37 cellular contexts compared by ENCODE assay signal in the genomic region with DNA sequence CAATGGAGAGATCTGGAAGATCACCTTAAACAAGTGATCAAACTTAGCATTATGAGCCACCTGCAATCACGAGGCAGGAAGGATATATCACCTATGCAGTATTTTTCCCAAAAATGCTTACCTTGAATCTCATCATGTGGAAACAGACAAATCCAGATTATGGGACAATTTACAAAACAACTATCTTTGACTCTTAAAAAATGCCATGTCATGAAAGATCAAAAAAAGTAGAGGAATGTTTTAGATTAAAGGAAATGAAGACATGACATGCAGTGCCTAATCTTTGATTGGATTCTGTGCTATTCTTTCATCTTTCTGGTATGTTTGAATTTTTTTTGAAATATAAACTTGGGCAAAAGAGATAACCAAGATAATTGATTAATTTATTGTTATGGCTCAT.
"Had no signal": no experiment of that assay in that cellular context is flagged by ENCODE, and none has a peak within 500 bp of the region (broad histone marks: within the 10 kb centered on the region; RNA-seq: fewer than 3 reads in every experiment).

No MANE protein-coding gene starts in this region.

- H3K9me3 Mint-ChIP-seq: activated B cell treated with CpG ODN at 0.5 μM for 24 hours; activated CD4-positive, alpha-beta memory T cell treated with anti-CD3 and anti-CD28 coated beads for 36 hours; activated CD4-positive, alpha-beta T cell treated with anti-CD3 and anti-CD28 coated beads, Interleukin-2, amount 10 ng/mL, durations not matched to agents 24 days and 14 days; activated CD8-positive, alpha-beta T cell treated with anti-CD3 and anti-CD28 coated beads for 36 hours; activated naive CD4-positive, alpha-beta T cell treated with anti-CD3 and anti-CD28 coated beads for 36 hours; activated naive CD4-positive, alpha-beta T cell treated with anti-CD3 and anti-CD28 coated beads, Interleukin-2, amount 50 U/mL, for 72 hours; activated naive CD8-positive, alpha-beta T cell treated with anti-CD3 and anti-CD28 coated beads for 36 hours; activated T-cell treated with anti-CD3 and anti-CD28 coated beads, Interleukin-2, amount 50 U/mL, for 4 hours; activated T-cell treated with anti-CD3 and anti-CD28 coated beads, Interleukin-2, amount 50 U/mL, for 72 hours; activated T-helper 1 cell treated with anti-CD3 and anti-CD28 coated beads, Interleukin-12 subunit alpha, Interleukin-12 subunit beta, Interleukin-2, Interleukin-4 antibody, amounts not matched to agents 30 ng/mL and 10 ng/mL and 1 ng/mL, durations not matched to agents 14 hours and 24 hours and 36 hours; activated T-helper 17 cell treated with anti-CD3 and anti-CD28 coated beads, Interleukin-2, amount 50 U/mL, for 72 hours; T-helper 1 cell treated with Interleukin-12 subunit alpha and Interleukin-12 subunit beta and Interleukin-4 antibody, amounts not matched to agents 30 μg/mL and 1 μg/mL, for 36 hours; T-helper 2 cell treated with Interferon-gamma antibody and Interleukin-4, amounts not matched to agents 5 μg/mL and 100 μg/mL, for 36 hours had no signal

- H3K27ac Mint-ChIP-seq: activated B cell treated with CpG ODN at 0.5 μM for 24 hours; activated CD4-positive, alpha-beta memory T cell treated with anti-CD3 and anti-CD28 coated beads for 36 hours; activated CD4-positive, alpha-beta T cell treated with anti-CD3 and anti-CD28 coated beads, Interleukin-2, amount 10 ng/mL, durations not matched to agents 24 days and 14 days; activated CD8-positive, alpha-beta T cell treated with anti-CD3 and anti-CD28 coated beads for 36 hours; activated naive CD4-positive, alpha-beta T cell treated with anti-CD3 and anti-CD28 coated beads for 36 hours; activated naive CD4-positive, alpha-beta T cell treated with anti-CD3 and anti-CD28 coated beads, Interleukin-2, amount 50 U/mL, for 72 hours; activated naive CD8-positive, alpha-beta T cell treated with anti-CD3 and anti-CD28 coated beads for 36 hours; activated T-cell treated with anti-CD3 and anti-CD28 coated beads, Interleukin-2, amount 50 U/mL, for 72 hours; activated T-helper 1 cell treated with anti-CD3 and anti-CD28 coated beads, Interleukin-12 subunit alpha, Interleukin-12 subunit beta, Interleukin-2, Interleukin-4 antibody, amounts not matched to agents 30 ng/mL and 10 ng/mL and 1 ng/mL, durations not matched to agents 14 hours and 24 hours and 36 hours; activated T-helper 17 cell treated with anti-CD3 and anti-CD28 coated beads, Interleukin-2, amount 50 U/mL, for 72 hours; T-helper 1 cell treated with Interleukin-12 subunit alpha and Interleukin-12 subunit beta and Interleukin-4 antibody, amounts not matched to agents 30 μg/mL and 1 μg/mL, for 36 hours; T-helper 2 cell treated with Interferon-gamma antibody and Interleukin-4, amounts not matched to agents 5 μg/mL and 100 μg/mL, for 36 hours had no signal

- H3K36me3 ChIP-seq: brain microvascular endothelial cell, breast epithelium had no signal

- FAIRE-seq: astrocyte, TTC549 had no signal

- ATAC-seq: activated CD8-positive, alpha-beta T cell treated with anti-CD3 and anti-CD28 coated beads for 36 hours; activated naive CD4-positive, alpha-beta T cell treated with anti-CD3 and anti-CD28 coated beads, Interleukin-2, amount 50 U/mL, for 72 hours; activated T-cell treated with anti-CD3 and anti-CD28 coated beads, Interleukin-2, amount 50 U/mL, for 4 hours; activated T-cell treated with anti-CD3 and anti-CD28 coated beads, Interleukin-2, amount 50 U/mL, for 72 hours; activated T-helper 17 cell treated with anti-CD3 and anti-CD28 coated beads, Interleukin-2, amount 50 U/mL, for 72 hours; body of pancreas had no signal

- H3K4me3 Mint-ChIP-seq: activated B cell treated with CpG ODN at 0.5 μM for 24 hours; activated CD4-positive, alpha-beta memory T cell treated with anti-CD3 and anti-CD28 coated beads for 36 hours; activated CD4-positive, alpha-beta T cell treated with anti-CD3 and anti-CD28 coated beads, Interleukin-2, amount 10 ng/mL, durations not matched to agents 24 days and 14 days; activated CD8-positive, alpha-beta T cell treated with anti-CD3 and anti-CD28 coated beads for 36 hours; activated naive CD4-positive, alpha-beta T cell treated with anti-CD3 and anti-CD28 coated beads for 36 hours; activated naive CD8-positive, alpha-beta T cell treated with anti-CD3 and anti-CD28 coated beads for 36 hours; activated T-cell treated with anti-CD3 and anti-CD28 coated beads, Interleukin-2, amount 50 U/mL, for 4 hours; activated T-cell treated with anti-CD3 and anti-CD28 coated beads, Interleukin-2, amount 50 U/mL, for 72 hours; activated T-helper 1 cell treated with anti-CD3 and anti-CD28 coated beads, Interleukin-12 subunit alpha, Interleukin-12 subunit beta, Interleukin-2, Interleukin-4 antibody, amounts not matched to agents 30 ng/mL and 10 ng/mL and 1 ng/mL, durations not matched to agents 14 hours and 24 hours and 36 hours; activated T-helper 17 cell treated with anti-CD3 and anti-CD28 coated beads, Interleukin-2, amount 50 U/mL, for 72 hours; T-helper 1 cell treated with Interleukin-12 subunit alpha and Interleukin-12 subunit beta and Interleukin-4 antibody, amounts not matched to agents 30 μg/mL and 1 μg/mL, for 36 hours; T-helper 2 cell treated with Interferon-gamma antibody and Interleukin-4, amounts not matched to agents 5 μg/mL and 100 μg/mL, for 36 hours had no signal

- H3K4me3 ChIP-seq: adrenal gland, body of pancreas, breast epithelium had no signal

- DNase-seq: activated B cell treated with CpG ODN at 0.5 μM for 24 hours; activated CD4-positive, alpha-beta memory T cell treated with anti-CD3 and anti-CD28 coated beads for 36 hours; activated CD4-positive, alpha-beta T cell treated with anti-CD3 and anti-CD28 coated beads for 4 hours; activated CD4-positive, alpha-beta T cell treated with anti-CD3 and anti-CD28 coated beads, Interleukin-2, amount 10 ng/mL, durations not matched to agents 24 days and 14 days; activated CD4-positive, alpha-beta T cell treated with anti-CD3 and anti-CD28 coated beads, Interleukin-2, amount 50 U/mL, for 1 hour; activated CD4-positive, alpha-beta T cell treated with anti-CD3 and anti-CD28 coated beads, Interleukin-2, amount 50 U/mL, for 4 hours; activated CD4-positive, CD25-positive, alpha-beta regulatory T cell treated with anti-CD3 and anti-CD28 coated beads, Interleukin-2, amount 50 U/mL, for 72 hours; activated CD8-positive, alpha-beta memory T cell treated with anti-CD3 and anti-CD28 coated beads, Interleukin-2, amount 50 U/mL, for 4 hours; activated CD8-positive, alpha-beta T cell treated with anti-CD3 and anti-CD28 coated beads for 36 hours; activated effector memory CD4-positive, alpha-beta T cell treated with anti-CD3 and anti-CD28 coated beads, Interleukin-2, amount 50 U/mL, for 16 hours; activated gamma-delta T cell treated with Interleukin-2 at 50 U/mL for 16 hours; activated naive CD4-positive, alpha-beta T cell; activated naive CD4-positive, alpha-beta T cell treated with anti-CD3 and anti-CD28 coated beads for 36 hours; activated naive CD4-positive, alpha-beta T cell treated with anti-CD3 and anti-CD28 coated beads, Interleukin-2, amount 50 U/mL, for 16 hours; activated naive CD8-positive, alpha-beta T cell treated with anti-CD3 and anti-CD28 coated beads for 36 hours; activated T-cell treated with anti-CD3 and anti-CD28 coated beads for 4 hours; activated T-cell treated with anti-CD3 and anti-CD28 coated beads, Interleukin-2, amount 50 U/mL, for 1 hour; activated T-cell treated with anti-CD3 and anti-CD28 coated beads, Interleukin-2, amount 50 U/mL, for 4 hours; activated T-cell treated with anti-CD3 and anti-CD28 coated beads, Interleukin-2, amount 50 U/mL, for 72 hours; adrenal gland; amniotic stem cell; aorta; body of pancreas; brain microvascular endothelial cell; central memory CD4-positive, alpha-beta T cell; T-helper 1 cell; T-helper 2 cell; T-helper 9 cell had no signal

- H3K4me1 ChIP-seq: body of pancreas, breast epithelium had no signal

- H3K4me1 Mint-ChIP-seq: activated B cell treated with CpG ODN at 0.5 μM for 24 hours; activated naive CD8-positive, alpha-beta T cell treated with anti-CD3 and anti-CD28 coated beads for 36 hours; activated T-helper 17 cell treated with anti-CD3 and anti-CD28 coated beads, Interleukin-2, amount 50 U/mL, for 72 hours had no signal

- H3K36me3 Mint-ChIP-seq: activated naive CD4-positive, alpha-beta T cell treated with anti-CD3 and anti-CD28 coated beads, Interleukin-2, amount 50 U/mL, for 72 hours; activated naive CD8-positive, alpha-beta T cell treated with anti-CD3 and anti-CD28 coated beads for 36 hours had no signal

- H3K27me3 Mint-ChIP-seq: activated B cell treated with CpG ODN at 0.5 μM for 24 hours; activated CD4-positive, alpha-beta memory T cell treated with anti-CD3 and anti-CD28 coated beads for 36 hours; activated CD4-positive, alpha-beta T cell treated with anti-CD3 and anti-CD28 coated beads, Interleukin-2, amount 10 ng/mL, durations not matched to agents 24 days and 14 days; activated CD8-positive, alpha-beta T cell treated with anti-CD3 and anti-CD28 coated beads for 36 hours; activated naive CD8-positive, alpha-beta T cell treated with anti-CD3 and anti-CD28 coated beads for 36 hours; activated T-helper 17 cell treated with anti-CD3 and anti-CD28 coated beads, Interleukin-2, amount 50 U/mL, for 72 hours had no signal

- H3K27ac ChIP-seq: body of pancreas, brain microvascular endothelial cell, breast epithelium, VCaP had no signal

- H3K27me3 ChIP-seq: adrenal gland, body of pancreas, brain microvascular endothelial cell, breast epithelium had no signal

- H3K9me3 ChIP-seq: adrenal gland, body of pancreas, breast epithelium had no signal
